ENCODE assay signal across 17 cellular contexts in genomic region chr7:158492372-158492771, GRCh38.
DNase-seq lines count a peak whose midpoint lies in the region; ATAC-seq, FAIRE-seq and TF ChIP-seq lines count a peak whose summit lies in the region.
"Had no signal": no experiment of that assay in that cellular context is flagged by ENCODE, and none has a peak within 500 bp of the region (broad histone marks: within the 10 kb centered on the region; RNA-seq: fewer than 3 reads in every experiment).

No MANE protein-coding gene starts in this region.

- no peaks in the 10 kb centered on the region for H3K27me3 ChIP-seq in SK-N-SH (ENCODE audit: insufficient read depth)
- no peaks in the 10 kb centered on the region for H3K27me3 ChIP-seq in H1 (replicated peaks in 1 of 4; ENCODE audit: control insufficient read depth in 3 of 4, extremely low read depth in 1 of 4, insufficient read depth in 3 of 4, low read length in 3 of 4)

- TF ChIP-seq POLR2A in H1 (IDR thresholded peaks at IDR 0.05; ENCODE audit: control extremely low read depth in 1 of 2, low read depth in 2 of 2, low read length in 2 of 2) = no peak

- H3K9ac ChIP-seq in SK-N-SH (no peak overlapping the region), H1 (replicated peaks in 1 of 4; ENCODE audit: extremely low read depth in 1 of 4, low read depth in 3 of 4, low read length in 3 of 4) (no peak overlapping the region)
- H3K9ac ChIP-seq: GM23248 had no signal

- no peak for FAIRE-seq in H1 (lab: Jason Lieb, UNC)
- FAIRE-seq: A204.1, GM18507 had no signal

- ATAC-seq in SK-N-SH treated with all-trans-retinoic acid at 6 μM for 48 hours = no peak

- H3K36me3 ChIP-seq in SK-N-SH (replicated peaks in 1 of 2; ENCODE audit: control insufficient read depth in 1 of 2, insufficient read depth in 2 of 2, low read length in 1 of 2) (no peaks in the 10 kb centered on the region), H1 (ENCODE audit: control insufficient read depth in 2 of 4, insufficient read depth in 4 of 4, low read length in 3 of 4) (no peaks in the 10 kb centered on the region)

- H3K36me3 Mint-ChIP-seq in brain = peaks cover 7% of the 10 kb centered on the region

- 55% methylated on average over 5 of the region's 5 CpGs for WGBS in SK-N-SH (ENCODE audit: low lambda C conversion rate)
- WGBS in H1 (ENCODE audit: extremely low coverage in 1 of 2, insufficient coverage in 1 of 2, insufficient read length in 1 of 2, insufficient replicate concordance in 2 of 2, low coverage in 1 of 2, low lambda C conversion rate in 2 of 2, missing lambda C conversion rate in 1 of 2), 2 experiments = 88% methylated on average over 5 of the region's 5 CpGs; no CpG with 5 or more reads in 1 of the 2 experiments

- H3K9me3 ChIP-seq in SK-N-SH (no peaks in the 10 kb centered on the region), H1 (ENCODE audit: insufficient read depth in 2 of 2, low read depth in 1 of 2, low read length in 1 of 2) (no peaks in the 10 kb centered on the region)

- CTCF ChIA-PET in SK-N-SH (lab: Yijun Ruan, JAX) = interaction anchor here (0.8 to 1.3 kb wide), 2 partner anchors 19 to 248 kb away, joined by 3 read pairs; no protein-coding TSS in a partner anchor
- CTCF ChIA-PET in H1 (lab: Charles Lee; ENCODE audit: partially characterized antibody) = interaction anchor here (0.8 to 1.8 kb wide), 3 partner anchors 22 to 78 kb away, joined by 3 to 6 read pairs (median 4); no protein-coding TSS in a partner anchor

- no peak overlapping the region for H3K4ac ChIP-seq in H1 (replicated peaks; ENCODE audit: insufficient read length, low read depth, low read length)

- H3K27ac Mint-ChIP-seq in brain = peak overlapping the region; percentile 28 to 95 (median 80)
- H3K27ac Mint-ChIP-seq: B cell; CD4-positive, alpha-beta T cell had no signal

- no peak overlapping the region; the same call in 1 of the 2 replicates for H2BK20ac ChIP-seq in H1 (ENCODE audit: low read length)

- TF ChIP-seq EP300 in SK-N-SH (IDR thresholded peaks at IDR 0.05; ENCODE audit: borderline replicate concordance in 1 of 2, low read depth in 1 of 2, low read length in 1 of 2) (no peak), H1 (IDR thresholded peaks at IDR 0.05; ENCODE audit: borderline replicate concordance in 1 of 2, low read depth in 2 of 2, low read length in 2 of 2) (no peak)

- H4K8ac ChIP-seq in H1 (ENCODE audit: extremely low read depth, insufficient read depth, low read length) = no peak overlapping the region

- peaks cover 0 to 60% (median 6%) of the 10 kb centered on the region in 5 experiments for H3K9me3 Mint-ChIP-seq in brain
- H3K9me3 Mint-ChIP-seq: CD4-positive, alpha-beta T cell had no signal

- DNase-seq in SK-N-SH (no peak), H1 (ENCODE audit: low read depth in 1 of 2, low spot score in 2 of 2) (no peak), NCI-H1436 (lab: John Stamatoyannopoulos, UW) (no peak), NCI-H345 treated with DMSO at 0.1 percent for 48 hours (lab: John Stamatoyannopoulos, UW; ENCODE audit: unreplicated experiment) (no peak), NCI-H82 (lab: John Stamatoyannopoulos, UW) (no peak)
- DNase-seq: C1 segment of cervical spinal cord; Calu3; CD4-positive, alpha-beta T cell; DMS 273 treated with DMSO at 0.1 percent for 48 hours; GM23248; H7 had no signal

- TF ChIP-seq CTCF in SK-N-SH (IDR thresholded peaks at IDR 0.05) = no peak
- no peak for TF ChIP-seq CTCF in brain (conservative IDR thresholded peaks at IDR 0.05)
- TF ChIP-seq CTCF in H1 (IDR thresholded peaks at IDR 0.05; ENCODE audit: control extremely low read depth in 1 of 3, insufficient read depth in 1 of 3, low read depth in 1 of 3, low read length in 3 of 3) = no peak

- H3K56ac ChIP-seq in H1 (replicated peaks; ENCODE audit: insufficient read length, low read depth, low read length) = no peak overlapping the region

- peak overlapping the region; percentile 12; the same call in 1 of the 2 replicates for H2BK12ac ChIP-seq in H1 (ENCODE audit: low read depth, low read length)

- H3K79me1 ChIP-seq in H1 (ENCODE audit: low read depth, low read length) = 0 out of 2 replicates have a peak, but pooled peaks cover 2% of the 10 kb centered on the region

- POLR2A ChIA-PET in SK-N-SH (lab: Yijun Ruan, JAX) (no interaction called here), H1 (lab: Charles Lee; ENCODE audit: partially characterized antibody) (no interaction called here)

- no peak overlapping the region for H3K23ac ChIP-seq in H1 (ENCODE audit: insufficient read length)

- 0 out of 2 replicates have a peak overlapping the region, but pooled peaks have one; percentile 26 for H2BK5ac ChIP-seq in H1 (ENCODE audit: low read depth, low read length)

- no peaks in the 10 kb centered on the region for H4K20me1 ChIP-seq in SK-N-SH (ENCODE audit: insufficient read depth)
- no peaks in the 10 kb centered on the region for H4K20me1 ChIP-seq in H1 (replicated peaks in 1 of 2; ENCODE audit: control insufficient read depth in 1 of 2, insufficient read depth in 2 of 2, low read length in 2 of 2)

- H3K9me2 ChIP-seq in SK-N-SH = no peaks in the 10 kb centered on the region

- no peak overlapping the region for H3K18ac ChIP-seq in H1 (ENCODE audit: extremely low read depth, low read length)

- no peak for TF ChIP-seq RAD21 in SK-N-SH (IDR thresholded peaks at IDR 0.05; ENCODE audit: low read length)
- TF ChIP-seq RAD21 in H1 (IDR thresholded peaks at IDR 0.05 in 1 of 2, conservative IDR thresholded peaks at IDR 0.05 in 1 of 2; ENCODE audit: low read depth in 2 of 2, low read length in 2 of 2) = no peak

- peaks cover 56% of the 10 kb centered on the region for H3K4me1 Mint-ChIP-seq in brain

- no peak overlapping the region for H4K5ac ChIP-seq in H1 (ENCODE audit: insufficient read length, low read depth, low read length)

- no peak overlapping the region for H3K4me3 Mint-ChIP-seq in brain
- H3K4me3 Mint-ChIP-seq: B cell; CD4-positive, alpha-beta T cell had no signal

- H3K14ac ChIP-seq in H1 (ENCODE audit: insufficient read length) = no peak overlapping the region

- H3K27ac ChIP-seq in SK-N-SH (ENCODE audit: low read depth in 2 of 2, low read length in 1 of 2) (no peak overlapping the region), H1 (ENCODE audit: low read depth, low read length) (no peak overlapping the region), temporal lobe (ENCODE audit: low read depth, low read length) (peak overlapping the region; percentile 59)
- H3K27ac ChIP-seq: GM23248 had no signal

- no peaks in the 10 kb centered on the region for H3K27me3 Mint-ChIP-seq in brain
- H3K27me3 Mint-ChIP-seq: B cell had no signal

- H4K91ac ChIP-seq in H1 (replicated peaks; ENCODE audit: insufficient read length, low read length) = no peak overlapping the region

- H2AFZ ChIP-seq in SK-N-SH (ENCODE audit: low read depth) (no peak overlapping the region), H1 (ENCODE audit: low read length) (no peak overlapping the region)
- H2AFZ ChIP-seq: GM23248 had no signal

- no peak overlapping the region for H3K4me2 ChIP-seq in SK-N-SH
- no peak overlapping the region for H3K4me2 ChIP-seq in H1 (ENCODE audit: insufficient read depth in 1 of 2, low read depth in 2 of 2, low read length in 2 of 2)

- no peak overlapping the region for H2AK5ac ChIP-seq in H1 (ENCODE audit: low read depth, low read length)

- peaks cover 3% of the 10 kb centered on the region; the same call in 1 of the 2 replicates for H3K23me2 ChIP-seq in H1 (ENCODE audit: low read depth, low read length)

- no peak overlapping the region for H3K4me3 ChIP-seq in SK-N-SH (ENCODE audit: low read depth in 2 of 2, low read length in 1 of 2)
- H3K4me3 ChIP-seq in H1 (ENCODE audit: extremely low read depth in 1 of 4, insufficient read depth in 2 of 4, low read depth in 3 of 4, low read length in 4 of 4) = no peak overlapping the region
- H3K4me3 ChIP-seq: GM23248 had no signal

- H2BK15ac ChIP-seq in H1 (ENCODE audit: low read length) = peak overlapping the region; percentile 36; the same call in 1 of the 2 replicates

- H3K79me2 ChIP-seq in SK-N-SH (ENCODE audit: insufficient read depth) (no peaks in the 10 kb centered on the region), H1 (ENCODE audit: control insufficient read depth in 1 of 2, insufficient read depth in 2 of 2, low read length in 2 of 2) (no peaks in the 10 kb centered on the region)

- H3F3A ChIP-seq in SK-N-SH (replicated peaks; ENCODE audit: insufficient read depth) = no peaks in the 10 kb centered on the region

- H2BK120ac ChIP-seq in H1 (replicated peaks; ENCODE audit: low read depth, low read length) = no peak overlapping the region

- H3K4me1 ChIP-seq in SK-N-SH (ENCODE audit: control insufficient read depth in 1 of 2, insufficient read depth in 2 of 2, low read depth in 1 of 2, low read length in 1 of 2) (peaks cover 0 to 15% of the 10 kb centered on the region in 2 experiments; a peak in 1 of 4 replicates), H1 (replicated peaks in 1 of 4; ENCODE audit: control insufficient read depth in 3 of 4, insufficient read depth in 4 of 4, low read length in 3 of 4) (peaks cover 6 to 19% (median 15%) of the 10 kb centered on the region in 4 experiments)

TF ChIP-seq in SK-N-SH treated with all-trans-retinoic acid at 6 μM for 48 hours, 23 proteins besides CTCF, POLR2A, EP300 and RAD21 (continues in another document):
- TF ChIP-seq CREB5 (CRISPR knock-in tag; IDR thresholded peaks at IDR 0.05; ENCODE audit: low read depth) = no peak
- no peak for TF ChIP-seq BACH2 (CRISPR knock-in tag; IDR thresholded peaks at IDR 0.05; ENCODE audit: borderline replicate concordance)

TF ChIP-seq in H1, 55 proteins besides CTCF, POLR2A, EP300 and RAD21 (continues in another document):
- TF ChIP-seq SP4 (IDR thresholded peaks at IDR 0.05; ENCODE audit: low read length) (no peak), RFX5 (IDR thresholded peaks at IDR 0.05; ENCODE audit: borderline replicate concordance, low read depth, low read length) (no peak), HDAC2 (IDR thresholded peaks at IDR 0.05; ENCODE audit: borderline replicate concordance in 1 of 2, low read depth in 2 of 2, low read length in 2 of 2) (no peak), MAFK (IDR thresholded peaks at IDR 0.05; ENCODE audit: low read depth, low read length) (no peak), BRCA1 (IDR thresholded peaks at IDR 0.05; ENCODE audit: low read depth, low read length) (no peak), CREB1 (IDR thresholded peaks at IDR 0.05) (no peak), HDAC6 (IDR thresholded peaks at IDR 0.05; ENCODE audit: low read depth, low read length) (no peak), CBX5 (IDR thresholded peaks at IDR 0.05; ENCODE audit: low read depth, low read length) (no peak), ASH2L (IDR thresholded peaks at IDR 0.05; ENCODE audit: low read length) (no peak), BACH1 (IDR thresholded peaks at IDR 0.05; ENCODE audit: low read length) (no peak), ZNF274 (IDR thresholded peaks at IDR 0.05; ENCODE audit: borderline replicate concordance, extremely low read depth, low read length) (no peak), JUND (IDR thresholded peaks at IDR 0.05; ENCODE audit: low read length) (no peak), MAX (IDR thresholded peaks at IDR 0.05) (no peak), FOSL1 (IDR thresholded peaks at IDR 0.05; ENCODE audit: insufficient read depth, low read depth, low read length) (no peak)
